Comparison of ENCODE assay signal across 1 cellular context in the genomic region with DNA sequence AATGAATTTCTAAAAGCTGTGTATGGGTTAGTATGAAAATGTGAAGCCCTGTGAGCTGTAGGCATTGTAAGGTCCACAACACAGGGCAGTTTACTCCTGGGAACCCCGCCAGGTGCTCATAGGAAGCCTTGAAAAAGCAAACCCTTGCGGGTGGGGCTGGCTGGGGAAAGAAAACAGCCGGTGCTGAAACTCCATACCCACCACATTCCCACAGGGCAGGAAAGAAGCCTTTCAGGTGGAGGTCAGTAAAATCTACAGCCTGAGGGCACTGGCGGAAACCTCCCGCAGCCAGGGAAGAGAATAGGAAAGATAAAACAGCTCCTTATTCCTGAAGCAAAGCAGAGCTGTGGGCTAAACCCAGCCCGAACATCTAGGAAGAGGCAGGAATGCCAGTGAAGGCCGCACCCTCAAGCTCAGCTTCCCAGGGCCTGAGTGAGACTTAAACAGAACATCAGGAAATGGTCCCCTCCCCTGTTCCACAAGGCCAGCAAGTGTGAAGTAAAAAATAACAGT.
TF ChIP-seq lines count a peak whose summit lies in the region.

No MANE protein-coding gene starts in this region.

TF ChIP-seq in GM23338, 12 proteins besides CTCF, POLR2A, EP300 and RAD21:
- TF ChIP-seq, protein P1, sequence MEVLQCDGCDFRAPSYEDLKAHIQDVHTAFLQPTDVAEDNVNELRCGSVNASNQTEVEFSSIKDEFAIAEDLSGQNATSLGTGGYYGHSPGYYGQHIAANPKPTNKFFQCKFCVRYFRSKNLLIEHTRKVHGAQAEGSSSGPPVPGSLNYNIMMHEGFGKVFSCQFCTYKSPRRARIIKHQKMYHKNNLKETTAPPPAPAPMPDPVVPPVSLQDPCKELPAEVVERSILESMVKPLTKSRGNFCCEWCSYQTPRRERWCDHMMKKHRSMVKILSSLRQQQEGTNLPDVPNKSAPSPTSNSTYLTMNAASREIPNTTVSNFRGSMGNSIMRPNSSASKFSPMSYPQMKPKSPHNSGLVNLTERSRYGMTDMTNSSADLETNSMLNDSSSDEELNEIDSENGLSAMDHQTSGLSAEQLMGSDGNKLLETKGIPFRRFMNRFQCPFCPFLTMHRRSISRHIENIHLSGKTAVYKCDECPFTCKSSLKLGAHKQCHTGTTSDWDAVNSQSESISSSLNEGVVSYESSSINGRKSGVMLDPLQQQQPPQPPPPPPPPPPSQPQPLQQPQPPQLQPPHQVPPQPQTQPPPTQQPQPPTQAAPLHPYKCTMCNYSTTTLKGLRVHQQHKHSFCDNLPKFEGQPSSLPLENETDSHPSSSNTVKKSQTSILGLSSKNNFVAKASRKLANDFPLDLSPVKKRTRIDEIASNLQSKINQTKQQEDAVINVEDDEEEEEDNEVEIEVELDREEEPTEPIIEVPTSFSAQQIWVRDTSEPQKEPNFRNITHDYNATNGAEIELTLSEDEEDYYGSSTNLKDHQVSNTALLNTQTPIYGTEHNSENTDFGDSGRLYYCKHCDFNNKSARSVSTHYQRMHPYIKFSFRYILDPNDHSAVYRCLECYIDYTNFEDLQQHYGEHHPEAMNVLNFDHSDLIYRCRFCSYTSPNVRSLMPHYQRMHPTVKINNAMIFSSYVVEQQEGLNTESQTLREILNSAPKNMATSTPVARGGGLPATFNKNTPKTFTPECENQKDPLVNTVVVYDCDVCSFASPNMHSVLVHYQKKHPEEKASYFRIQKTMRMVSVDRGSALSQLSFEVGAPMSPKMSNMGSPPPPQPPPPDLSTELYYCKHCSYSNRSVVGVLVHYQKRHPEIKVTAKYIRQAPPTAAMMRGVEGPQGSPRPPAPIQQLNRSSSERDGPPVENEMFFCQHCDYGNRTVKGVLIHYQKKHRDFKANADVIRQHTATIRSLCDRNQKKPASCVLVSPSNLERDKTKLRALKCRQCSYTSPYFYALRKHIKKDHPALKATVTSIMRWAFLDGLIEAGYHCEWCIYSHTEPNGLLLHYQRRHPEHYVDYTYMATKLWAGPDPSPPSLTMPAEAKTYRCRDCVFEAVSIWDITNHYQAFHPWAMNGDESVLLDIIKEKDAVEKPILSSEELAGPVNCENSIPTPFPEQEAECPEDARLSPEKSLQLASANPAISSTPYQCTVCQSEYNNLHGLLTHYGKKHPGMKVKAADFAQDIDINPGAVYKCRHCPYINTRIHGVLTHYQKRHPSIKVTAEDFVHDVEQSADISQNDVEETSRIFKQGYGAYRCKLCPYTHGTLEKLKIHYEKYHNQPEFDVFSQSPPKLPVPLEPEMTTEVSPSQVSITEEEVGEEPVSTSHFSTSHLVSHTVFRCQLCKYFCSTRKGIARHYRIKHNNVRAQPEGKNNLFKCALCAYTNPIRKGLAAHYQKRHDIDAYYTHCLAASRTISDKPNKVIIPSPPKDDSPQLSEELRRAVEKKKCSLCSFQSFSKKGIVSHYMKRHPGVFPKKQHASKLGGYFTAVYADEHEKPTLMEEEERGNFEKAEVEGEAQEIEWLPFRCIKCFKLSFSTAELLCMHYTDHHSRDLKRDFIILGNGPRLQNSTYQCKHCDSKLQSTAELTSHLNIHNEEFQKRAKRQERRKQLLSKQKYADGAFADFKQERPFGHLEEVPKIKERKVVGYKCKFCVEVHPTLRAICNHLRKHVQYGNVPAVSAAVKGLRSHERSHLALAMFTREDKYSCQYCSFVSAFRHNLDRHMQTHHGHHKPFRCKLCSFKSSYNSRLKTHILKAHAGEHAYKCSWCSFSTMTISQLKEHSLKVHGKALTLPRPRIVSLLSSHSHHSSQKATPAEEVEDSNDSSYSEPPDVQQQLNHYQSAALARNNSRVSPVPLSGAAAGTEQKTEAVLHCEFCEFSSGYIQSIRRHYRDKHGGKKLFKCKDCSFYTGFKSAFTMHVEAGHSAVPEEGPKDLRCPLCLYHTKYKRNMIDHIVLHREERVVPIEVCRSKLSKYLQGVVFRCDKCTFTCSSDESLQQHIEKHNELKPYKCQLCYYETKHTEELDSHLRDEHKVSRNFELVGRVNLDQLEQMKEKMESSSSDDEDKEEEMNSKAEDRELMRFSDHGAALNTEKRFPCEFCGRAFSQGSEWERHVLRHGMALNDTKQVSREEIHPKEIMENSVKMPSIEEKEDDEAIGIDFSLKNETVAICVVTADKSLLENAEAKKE (CRISPR knock-in tag; IDR thresholded peaks at IDR 0.05), result no peak
- no peak for TF ChIP-seq EZH2 (IDR thresholded peaks at IDR 0.05; ENCODE audit: low read depth, unreplicated experiment)
- no peak for TF ChIP-seq NANOG (IDR thresholded peaks at IDR 0.05; ENCODE audit: borderline replicate concordance)
- TF ChIP-seq STAT1 (IDR thresholded peaks at IDR 0.05; ENCODE audit: unreplicated experiment), result no peak
- no peak for TF ChIP-seq ZNF331 (CRISPR knock-in tag; IDR thresholded peaks at IDR 0.05; ENCODE audit: low read depth)
